31 cellular contexts compared by ENCODE assay signal in the genomic region with DNA sequence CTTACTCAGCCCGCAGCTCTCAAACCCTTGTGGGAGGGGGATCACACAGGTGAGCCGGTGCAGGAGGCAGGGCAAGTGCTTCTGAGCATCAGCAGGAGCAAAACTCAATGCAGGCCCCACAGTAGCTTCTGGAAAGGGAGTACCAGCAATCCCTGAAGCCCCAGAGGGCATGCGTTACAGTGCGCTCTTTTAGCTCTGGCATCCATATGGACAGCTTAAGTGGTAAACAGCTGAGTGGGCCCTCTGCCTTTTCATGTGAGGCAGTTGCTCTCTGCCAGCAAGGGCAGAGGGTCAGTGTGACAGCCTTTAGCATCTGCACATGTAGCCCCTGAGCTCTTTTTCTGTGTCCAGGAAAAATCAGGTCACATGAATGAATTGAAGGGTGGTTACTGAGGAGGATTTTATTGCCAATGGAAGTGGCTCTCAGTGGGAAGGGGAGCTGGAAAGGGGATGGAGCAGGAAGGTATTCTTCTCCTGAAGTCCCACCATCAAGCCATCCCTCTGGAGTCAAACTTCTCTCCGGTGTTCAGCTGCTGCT.
"Had no signal": no experiment of that assay in that cellular context is flagged by ENCODE, and none has a peak within 500 bp of the region (broad histone marks: within the 10 kb centered on the region; RNA-seq: fewer than 3 reads in every experiment).

No MANE protein-coding gene starts in this region.

- H3K4me1 ChIP-seq: adrenal gland, body of pancreas, breast epithelium had no signal

- H3K36me3 ChIP-seq: adrenal gland, brain microvascular endothelial cell, breast epithelium had no signal

- H3K4me3 ChIP-seq: adrenal gland, body of pancreas, breast epithelium had no signal

- H3K27ac ChIP-seq: adrenal gland, body of pancreas, brain microvascular endothelial cell, breast epithelium, VCaP had no signal

- ATAC-seq: activated CD8-positive, alpha-beta T cell treated with anti-CD3 and anti-CD28 coated beads for 36 hours; activated naive CD4-positive, alpha-beta T cell treated with anti-CD3 and anti-CD28 coated beads, Interleukin-2, amount 50 U/mL, for 72 hours; activated T-cell treated with anti-CD3 and anti-CD28 coated beads, Interleukin-2, amount 50 U/mL, for 4 hours; activated T-cell treated with anti-CD3 and anti-CD28 coated beads, Interleukin-2, amount 50 U/mL, for 72 hours; activated T-helper 17 cell treated with anti-CD3 and anti-CD28 coated beads, Interleukin-2, amount 50 U/mL, for 72 hours; body of pancreas had no signal

- DNase-seq: activated B cell treated with CpG ODN at 0.5 μM for 24 hours; activated CD4-positive, alpha-beta memory T cell treated with anti-CD3 and anti-CD28 coated beads for 36 hours; activated CD4-positive, alpha-beta T cell treated with anti-CD3 and anti-CD28 coated beads for 4 hours; activated CD4-positive, alpha-beta T cell treated with anti-CD3 and anti-CD28 coated beads, Interleukin-2, amount 10 ng/mL, durations not matched to agents 24 days and 14 days; activated CD4-positive, alpha-beta T cell treated with anti-CD3 and anti-CD28 coated beads, Interleukin-2, amount 50 U/mL, for 1 hour; activated CD4-positive, alpha-beta T cell treated with anti-CD3 and anti-CD28 coated beads, Interleukin-2, amount 50 U/mL, for 4 hours; activated CD4-positive, CD25-positive, alpha-beta regulatory T cell treated with anti-CD3 and anti-CD28 coated beads, Interleukin-2, amount 50 U/mL, for 72 hours; activated CD8-positive, alpha-beta memory T cell treated with anti-CD3 and anti-CD28 coated beads, Interleukin-2, amount 50 U/mL, for 4 hours; activated CD8-positive, alpha-beta T cell treated with anti-CD3 and anti-CD28 coated beads for 36 hours; activated effector memory CD4-positive, alpha-beta T cell treated with anti-CD3 and anti-CD28 coated beads, Interleukin-2, amount 50 U/mL, for 16 hours; activated gamma-delta T cell treated with Interleukin-2 at 50 U/mL for 16 hours; activated naive CD4-positive, alpha-beta T cell; activated naive CD4-positive, alpha-beta T cell treated with anti-CD3 and anti-CD28 coated beads for 36 hours; activated naive CD4-positive, alpha-beta T cell treated with anti-CD3 and anti-CD28 coated beads, Interleukin-2, amount 50 U/mL, for 16 hours; activated naive CD8-positive, alpha-beta T cell treated with anti-CD3 and anti-CD28 coated beads for 36 hours; activated T-cell treated with anti-CD3 and anti-CD28 coated beads for 4 hours; activated T-cell treated with anti-CD3 and anti-CD28 coated beads, Interleukin-2, amount 50 U/mL, for 1 hour; activated T-cell treated with anti-CD3 and anti-CD28 coated beads, Interleukin-2, amount 50 U/mL, for 4 hours; activated T-cell treated with anti-CD3 and anti-CD28 coated beads, Interleukin-2, amount 50 U/mL, for 72 hours; adrenal gland; amniotic stem cell; aorta; body of pancreas; brain microvascular endothelial cell; central memory CD4-positive, alpha-beta T cell; T-helper 2 cell; T-helper 9 cell had no signal

- H3K9me3 ChIP-seq: adrenal gland, body of pancreas had no signal

- H3K27me3 ChIP-seq: adrenal gland, body of pancreas, brain microvascular endothelial cell, breast epithelium had no signal
